1 cellular context compared by ENCODE assay signal in genomic region chr9:131628821-131629197, GRCh38.
TF ChIP-seq lines count a peak whose summit lies in the region.

No MANE protein-coding gene starts in this region.

TF ChIP-seq in GM23338, 12 proteins besides CTCF, POLR2A, EP300 and RAD21 (continued from another document):
- TF ChIP-seq ZNF462 (CRISPR knock-in tag; IDR thresholded peaks at IDR 0.05) (no peak), ZNF114 (CRISPR knock-in tag; IDR thresholded peaks at IDR 0.05) (no peak), NANOG (IDR thresholded peaks at IDR 0.05; ENCODE audit: borderline replicate concordance) (no peak), CREB1 (CRISPR knock-in tag; IDR thresholded peaks at IDR 0.05; ENCODE audit: low read depth) (no peak), REST (IDR thresholded peaks at IDR 0.05; ENCODE audit: unreplicated experiment) (no peak), POLR2AphosphoS5 (IDR thresholded peaks at IDR 0.05; ENCODE audit: low read depth) (no peak)
